ENCODE assay signal across 8 cellular contexts in genomic region chr4:15681067-15681371, GRCh38. TPM values are rescaled to one million over a fixed set of nuclear protein-coding genes. Genes with fewer than 3 reads are reported as not detected.
A peak's percentile ranks its signal among the peaks of the same experiment; 100 is the strongest.
DNase-seq lines count a peak whose midpoint lies in the region; TF ChIP-seq lines count a peak whose summit lies in the region.

No MANE protein-coding gene starts in this region.

- DNase-seq in activated CD4-positive, alpha-beta T cell treated with anti-CD3 and anti-CD28 coated beads, Interleukin-2, amount 10 ng/mL, durations not matched to agents 7 days and 5 days: no peak
- no peak for DNase-seq in activated CD4-positive, alpha-beta T cell treated with anti-CD3 and anti-CD28 coated beads for 48 hours
- DNase-seq in ascending aorta (ENCODE audit: low spot score in 2 of 2) (no peak), SW480 (ENCODE audit: low spot score) (no peak), COLO668 (lab: John Stamatoyannopoulos, UW; ENCODE audit: unreplicated experiment) (no peak)
- no peak for DNase-seq in effector CD4-positive, alpha-beta T cell

- POLR2A ChIA-PET in activated CD4-positive, alpha-beta T cell treated with anti-CD3 and anti-CD28 coated beads, Interleukin-2, amount 10 ng/mL, durations not matched to agents 7 days and 5 days (lab: Charles Lee): interaction anchor here (0.7 to 1.0 kb wide), 2 partner anchors 22 to 547 kb away, joined by 3 to 14 read pairs; no protein-coding TSS in a partner anchor

- peaks cover 2% of the 10 kb centered on the region for H3K9me3 Mint-ChIP-seq in activated CD4-positive, alpha-beta T cell treated with anti-CD3 and anti-CD28 coated beads, Interleukin-2, amount 10 ng/mL, durations not matched to agents 7 days and 5 days

- H3K36me3 Mint-ChIP-seq in activated CD4-positive, alpha-beta T cell treated with anti-CD3 and anti-CD28 coated beads, Interleukin-2, amount 10 ng/mL, durations not matched to agents 7 days and 5 days (ENCODE audit: low read depth): peaks cover 40% of the 10 kb centered on the region

- intact Hi-C loops in ascending aorta (cut with DNase I): loop anchor here (1.0 to 10.0 kb wide), 2 partner anchors 26 to 446 kb away; partner anchors contain the start of gene FBXL5

- H3K27me3 ChIP-seq in ascending aorta (no peaks in the 10 kb centered on the region), liver (ENCODE audit: control insufficient read depth in 4 of 4, insufficient read depth in 4 of 4, low read length in 3 of 4) (no peaks in the 10 kb centered on the region), thymus (ENCODE audit: control insufficient read depth, insufficient read depth) (no peaks in the 10 kb centered on the region)

- WGBS in liver: under 1% methylated on average over 14 of the region's 14 CpGs
- 3% methylated on average over 14 of the region's 14 CpGs for WGBS in thymus

- peak overlapping the region in 1 of 2 donors; percentile 48 for H3K9ac ChIP-seq in liver (ENCODE audit: low read depth in 1 of 2, low read length in 2 of 2)

- H3K4me3 ChIP-seq in ascending aorta (peak overlapping the region; percentile 80 to 82), liver (ENCODE audit: low read depth in 1 of 3, low read length in 3 of 3) (peak overlapping the region; percentile 50 to 88 (median 86)), thymus (ENCODE audit: low read length) (peak overlapping the region; percentile 87)

- H3K27me3 Mint-ChIP-seq in activated CD4-positive, alpha-beta T cell treated with anti-CD3 and anti-CD28 coated beads, Interleukin-2, amount 10 ng/mL, durations not matched to agents 7 days and 5 days: no peaks in the 10 kb centered on the region

- H3K9me3 ChIP-seq in ascending aorta (no peaks in the 10 kb centered on the region), liver (ENCODE audit: control insufficient read depth in 4 of 4, low read length in 3 of 4) (no peaks in the 10 kb centered on the region), thymus (ENCODE audit: control insufficient read depth) (no peaks in the 10 kb centered on the region)

- H3K4me1 ChIP-seq in ascending aorta (peaks cover 2 to 4% of the 10 kb centered on the region in 2 donors), liver (ENCODE audit: control insufficient read depth in 4 of 4, insufficient read depth in 4 of 4, low read length in 3 of 4) (peaks cover 4 to 16% (median 15%) of the 10 kb centered on the region in 4 donors), thymus (ENCODE audit: control insufficient read depth, insufficient read depth, low read length) (peaks cover 6% of the 10 kb centered on the region)

- TF ChIP-seq CTCF in ascending aorta (IDR thresholded peaks at IDR 0.05) (no peak), liver (IDR thresholded peaks at IDR 0.05; ENCODE audit: low read depth, low read length, missing input control) (no peak)

- no peak for TF ChIP-seq RAD21 in liver (IDR thresholded peaks at IDR 0.05)

- peak overlapping the region; percentile 99 for H3K27ac Mint-ChIP-seq in activated CD4-positive, alpha-beta T cell treated with anti-CD3 and anti-CD28 coated beads, Interleukin-2, amount 10 ng/mL, durations not matched to agents 7 days and 5 days

- H3K4me1 Mint-ChIP-seq in activated CD4-positive, alpha-beta T cell treated with anti-CD3 and anti-CD28 coated beads, Interleukin-2, amount 10 ng/mL, durations not matched to agents 7 days and 5 days: peaks cover 45% of the 10 kb centered on the region

- H3K27ac ChIP-seq in ascending aorta (no peak overlapping the region), liver (ENCODE audit: low read depth in 1 of 2, low read length in 2 of 2) (peak overlapping the region in 1 of 2 donors; percentile 96), thymus (ENCODE audit: low read depth) (peak overlapping the region; percentile 25)

- no peaks in the 10 kb centered on the region for H3K36me3 ChIP-seq in ascending aorta
- H3K36me3 ChIP-seq in liver (ENCODE audit: control insufficient read depth in 4 of 4, insufficient read depth in 3 of 4, low read depth in 1 of 4, low read length in 3 of 4): peaks cover 0 to 5% (median 2%) of the 10 kb centered on the region in 4 donors
- H3K36me3 ChIP-seq in thymus (ENCODE audit: control insufficient read depth, insufficient read depth): peaks cover 2% of the 10 kb centered on the region

- CTCF ChIA-PET in activated CD4-positive, alpha-beta T cell treated with anti-CD3 and anti-CD28 coated beads, Interleukin-2, amount 10 ng/mL, durations not matched to agents 7 days and 5 days (lab: Charles Lee): interaction anchor here (0.5 to 1.2 kb wide), 6 partner anchors 11 to 465 kb away, joined by 3 to 10 read pairs (median 3); partner anchors contain the start of gene BST1

- H3K4me3 Mint-ChIP-seq in activated CD4-positive, alpha-beta T cell treated with anti-CD3 and anti-CD28 coated beads, Interleukin-2, amount 10 ng/mL, durations not matched to agents 7 days and 5 days: peak overlapping the region; percentile 94

TF ChIP-seq in liver, 16 proteins besides CTCF, POLR2A, EP300 and RAD21:
- no peak for TF ChIP-seq HNF4G (IDR thresholded peaks at IDR 0.05)
- TF ChIP-seq EGR1 (IDR thresholded peaks at IDR 0.05; ENCODE audit: low read depth in 2 of 2): no peak
- no peak for TF ChIP-seq SP1 (IDR thresholded peaks at IDR 0.05)
- TF ChIP-seq MAX (IDR thresholded peaks at IDR 0.05): no peak
- TF ChIP-seq TAF1 (conservative IDR thresholded peaks at IDR 0.05): no peak
- no peak for TF ChIP-seq HNF4A (conservative IDR thresholded peaks at IDR 0.05)
- TF ChIP-seq ZBTB33 (IDR thresholded peaks at IDR 0.05): no peak
- no peak for TF ChIP-seq JUND (IDR thresholded peaks at IDR 0.05)
- TF ChIP-seq REST (IDR thresholded peaks at IDR 0.05): no peak

RNA-seq across cellular contexts. Expression of gene FAM200B, which starts 0.6 kb away (rescaled TPM):
- total RNA-seq in activated CD4-positive, alpha-beta T cell treated with anti-CD3 and anti-CD28 coated beads, Interleukin-2, amount 10 ng/mL, durations not matched to agents 7 days and 5 days: 10 to 100 TPM; 15.9 to 24.3 TPM
- total RNA-seq in ascending aorta: 34.9 TPM
- 10 to 100 TPM; 11.8 to 17.0 TPM for total RNA-seq in liver
- polyA plus RNA-seq in liver: 10 to 100 TPM; 16.8 to 45.7 TPM
- polyA plus RNA-seq in thymus: 74.4 TPM

RNA-seq across cellular contexts. Expression of gene BST1, which starts 21.8 kb away (rescaled TPM):
- total RNA-seq in activated CD4-positive, alpha-beta T cell treated with anti-CD3 and anti-CD28 coated beads, Interleukin-2, amount 10 ng/mL, durations not matched to agents 7 days and 5 days: 1 to 10 TPM in 1 of 2 experiments, under 1 TPM in 1; 0.82 to 1.0 TPM
- total RNA-seq in ascending aorta (22.7 TPM), liver (10 to 100 TPM in 1 of 2 donors, 1 to 10 TPM in 1; 7.7 to 12.1 TPM)
- polyA plus RNA-seq in liver (10 to 100 TPM in 1 of 2 donors, 1 to 10 TPM in 1; 3.7 to 13.2 TPM), thymus (2.9 TPM)

RNA-seq across cellular contexts. Expression of gene FBXL5, which starts 25.9 kb away (rescaled TPM):
- total RNA-seq in activated CD4-positive, alpha-beta T cell treated with anti-CD3 and anti-CD28 coated beads, Interleukin-2, amount 10 ng/mL, durations not matched to agents 7 days and 5 days: 10 to 100 TPM; 34.3 to 38.6 TPM
- total RNA-seq in ascending aorta (59.0 TPM), liver (10 to 100 TPM; 42.6 to 79.7 TPM)
- polyA plus RNA-seq in liver (10 to 100 TPM; 24.5 to 26.4 TPM), thymus (72.6 TPM)

Comparison
In these comparisons a context has a peak if more than half of its experiments do, and no peak if none do; other contexts are left out.
1. RNA of gene BST1, which starts 21.8 kb away (total RNA-seq): 22.7 TPM in ascending aorta (single experiment) and 7.7 to 12.1 TPM in liver; 0.82 to 1.0 TPM in activated CD4-positive, alpha-beta T cell treated with anti-CD3 and anti-CD28 coated beads, Interleukin-2, amount 10 ng/mL, durations not matched to agents 7 days and 5 days; every median in the first group is over 4 times any median in the second.
2. Peak in every context shown above with its lines, with median percentiles within 50 percentile points of each other: H3K4me3 ChIP-seq.